Comparison of ENCODE assay signal across 20 cellular contexts in the genomic region with DNA sequence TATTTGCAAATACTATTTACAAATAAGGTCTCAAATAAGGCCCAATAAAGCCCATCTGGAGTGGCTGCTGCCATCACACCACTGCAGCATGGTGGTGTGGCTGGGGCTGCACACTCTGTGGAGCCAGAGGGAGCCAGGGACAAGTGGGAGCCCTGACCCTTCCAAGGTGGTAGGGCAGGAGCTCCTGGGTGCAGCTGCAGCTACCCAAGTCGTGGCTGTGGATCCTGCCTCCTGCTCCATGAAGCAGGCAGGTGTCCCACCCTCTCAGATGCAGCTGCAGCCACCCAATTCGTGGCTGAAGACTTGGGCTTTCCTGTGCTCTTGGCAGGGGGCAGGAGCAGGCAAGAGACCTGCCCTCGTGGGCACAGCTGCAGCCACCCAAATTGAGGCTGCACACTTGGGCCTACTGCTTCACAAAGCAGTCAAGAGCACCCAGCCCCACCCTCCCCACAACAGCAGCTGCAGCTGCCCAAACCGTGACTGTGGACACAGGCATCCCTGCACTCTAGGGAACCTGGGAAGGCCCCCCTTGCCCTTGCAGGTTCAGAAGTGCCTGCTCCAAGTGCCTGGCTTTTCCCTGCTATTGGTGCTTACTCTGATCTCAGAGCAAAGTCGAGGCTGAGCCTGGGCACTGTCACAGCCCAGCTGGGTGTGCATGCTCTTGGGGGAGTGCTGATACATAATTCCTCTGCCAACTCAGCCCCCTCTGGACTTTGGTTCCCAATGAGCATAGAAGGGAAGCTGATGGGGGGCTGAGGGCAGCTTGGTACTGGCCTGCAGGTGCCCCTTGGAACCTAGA.
"Had no signal": no experiment of that assay in that cellular context is flagged by ENCODE, and none has a peak within 500 bp of the region (broad histone marks: within the 10 kb centered on the region; RNA-seq: fewer than 3 reads in every experiment).

No MANE protein-coding gene starts in this region.

- H3K27ac ChIP-seq: heart right ventricle, hepatocyte, left lung, neutrophil, parathyroid adenoma, right atrium auricular region, spleen, suprapubic skin, tibial nerve, vagina had no signal

- H3K4me3 ChIP-seq: heart right ventricle, hepatocyte, left lung, lung, right atrium auricular region, spleen, suprapubic skin, tibial nerve, vagina had no signal

- H3K27me3 ChIP-seq: heart right ventricle, hepatocyte, left lung, neutrophil, right atrium auricular region, spleen, suprapubic skin, tibial nerve, vagina had no signal

- H3K9me3 ChIP-seq: heart right ventricle, neutrophil, right atrium auricular region, suprapubic skin, tibial nerve, vagina had no signal

- DNase-seq: heart right ventricle; left colon; mesendoderm; naive thymus-derived CD8-positive, alpha-beta T cell; occipital lobe; small intestine; spleen; stimulated activated CD4-positive, alpha-beta T cell treated with anti-CD3 and anti-CD28 coated beads, Interleukin-4, amount 100 ng/mL, for 24 hours; stimulated activated naive CD4-positive, alpha-beta T cell had no signal

- ATAC-seq: heart right ventricle; left colon; left lung; naive thymus-derived CD8-positive, alpha-beta T cell; sciatic nerve; stimulated activated effector memory CD8-positive, alpha-beta T cell treated with anti-CD3 and anti-CD28 coated beads, Interleukin-12 subunit alpha, Interleukin-12 subunit beta, amount 100 ng/mL, for 72 hours had no signal

- H3K4me1 ChIP-seq: heart right ventricle, left lung, parathyroid adenoma, right atrium auricular region, spleen, suprapubic skin, tibial nerve, vagina had no signal
